Comparison of ENCODE assay signal across 1 cellular context in genomic region chr7:130923930-130924329, GRCh38.
TF ChIP-seq lines count a peak whose summit lies in the region.

No MANE protein-coding gene starts in this region.

TF ChIP-seq in IMR-90, 13 proteins besides CTCF, POLR2A, EP300 and RAD21:
- TF ChIP-seq, protein P1, sequence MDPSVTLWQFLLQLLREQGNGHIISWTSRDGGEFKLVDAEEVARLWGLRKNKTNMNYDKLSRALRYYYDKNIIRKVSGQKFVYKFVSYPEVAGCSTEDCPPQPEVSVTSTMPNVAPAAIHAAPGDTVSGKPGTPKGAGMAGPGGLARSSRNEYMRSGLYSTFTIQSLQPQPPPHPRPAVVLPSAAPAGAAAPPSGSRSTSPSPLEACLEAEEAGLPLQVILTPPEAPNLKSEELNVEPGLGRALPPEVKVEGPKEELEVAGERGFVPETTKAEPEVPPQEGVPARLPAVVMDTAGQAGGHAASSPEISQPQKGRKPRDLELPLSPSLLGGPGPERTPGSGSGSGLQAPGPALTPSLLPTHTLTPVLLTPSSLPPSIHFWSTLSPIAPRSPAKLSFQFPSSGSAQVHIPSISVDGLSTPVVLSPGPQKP (IDR thresholded peaks at IDR 0.05; ENCODE audit: borderline replicate concordance, low read depth, low read length), result no peak
- no peak for TF ChIP-seq RCOR1 (IDR thresholded peaks at IDR 0.05; ENCODE audit: insufficient replicate concordance, low read length)
- no peak for TF ChIP-seq BHLHE40 (IDR thresholded peaks at IDR 0.05; ENCODE audit: low read depth, low read length)
- TF ChIP-seq MAZ (IDR thresholded peaks at IDR 0.05; ENCODE audit: borderline replicate concordance, low read depth, low read length), result no peak
- TF ChIP-seq FOS (IDR thresholded peaks at IDR 0.05; ENCODE audit: low read depth, low read length), result no peak
- no peak for TF ChIP-seq SMC3 (IDR thresholded peaks at IDR 0.05; ENCODE audit: low read depth, low read length)
- no peak for TF ChIP-seq CEBPB (IDR thresholded peaks at IDR 0.05; ENCODE audit: low read depth, low read length)
- TF ChIP-seq CHD1 (IDR thresholded peaks at IDR 0.05; ENCODE audit: low read depth, low read length), result no peak
- no peak for TF ChIP-seq RFX5 (IDR thresholded peaks at IDR 0.05; ENCODE audit: low read depth, low read length)
- TF ChIP-seq, protein P2, sequence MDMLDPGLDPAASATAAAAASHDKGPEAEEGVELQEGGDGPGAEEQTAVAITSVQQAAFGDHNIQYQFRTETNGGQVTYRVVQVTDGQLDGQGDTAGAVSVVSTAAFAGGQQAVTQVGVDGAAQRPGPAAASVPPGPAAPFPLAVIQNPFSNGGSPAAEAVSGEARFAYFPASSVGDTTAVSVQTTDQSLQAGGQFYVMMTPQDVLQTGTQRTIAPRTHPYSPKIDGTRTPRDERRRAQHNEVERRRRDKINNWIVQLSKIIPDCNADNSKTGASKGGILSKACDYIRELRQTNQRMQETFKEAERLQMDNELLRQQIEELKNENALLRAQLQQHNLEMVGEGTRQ (IDR thresholded peaks at IDR 0.05; ENCODE audit: low read depth, low read length), result no peak
- no peak for TF ChIP-seq NFE2L2 (IDR thresholded peaks at IDR 0.05; ENCODE audit: low read depth, low read length)
- TF ChIP-seq MXI1 (IDR thresholded peaks at IDR 0.05; ENCODE audit: borderline replicate concordance, low read depth, low read length), result no peak
- no peak for TF ChIP-seq MAFK (IDR thresholded peaks at IDR 0.05; ENCODE audit: low read depth, low read length)
